In the genomic region with DNA sequence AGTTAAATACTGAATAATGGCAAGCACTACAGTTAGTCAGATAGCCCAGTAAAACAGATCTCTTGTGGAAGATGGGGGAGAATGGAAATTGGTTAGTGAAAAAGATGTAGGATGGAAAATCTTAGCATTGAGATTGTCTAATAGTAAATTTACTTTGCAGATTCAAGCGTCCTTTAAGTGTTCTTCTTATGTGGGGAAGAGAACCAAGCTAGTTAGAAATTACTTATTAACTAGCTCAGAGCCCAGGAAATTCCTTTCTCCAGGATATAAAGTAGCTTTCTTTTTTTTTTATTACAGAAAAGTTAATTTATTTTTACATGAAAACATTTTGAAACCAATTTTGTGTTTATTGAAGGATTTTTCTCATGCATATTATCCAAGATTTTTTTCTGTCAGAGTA, we compare ENCODE assay signal across 15 cellular contexts. TPM values are rescaled to one million over a fixed set of nuclear protein-coding genes. Genes with fewer than 3 reads are reported as not detected.
A peak's percentile ranks its signal among the peaks of the same experiment; 100 is the strongest.
DNase-seq lines count a peak whose midpoint lies in the region; ATAC-seq and TF ChIP-seq lines count a peak whose summit lies in the region.
"Had no signal": no experiment of that assay in that cellular context is flagged by ENCODE, and none has a peak within 500 bp of the region (broad histone marks: within the 10 kb centered on the region; RNA-seq: fewer than 3 reads in every experiment).

No MANE protein-coding gene starts in this region.

- H3K36me3 ChIP-seq in ACC112 (ENCODE audit: insufficient read depth, low read length) (peaks cover 49% of the 10 kb centered on the region), endodermal cell (ENCODE audit: control insufficient read depth, insufficient read depth, low read length) (peaks cover 65% of the 10 kb centered on the region), left lung (peaks cover 0 to 50% of the 10 kb centered on the region in 2 donors)
- H3K36me3 ChIP-seq in naive thymus-derived CD4-positive, alpha-beta T cell (ENCODE audit: control insufficient read depth in 2 of 3, insufficient read depth in 3 of 3, low read length in 3 of 3) = peaks cover 0 to 4% (median 0%) of the 10 kb centered on the region in 3 experiments

- ATAC-seq in left lung = peak; percentile 74
- no peak for ATAC-seq in naive thymus-derived CD4-positive, alpha-beta T cell

- POLR2A ChIA-PET in naive thymus-derived CD4-positive, alpha-beta T cell (lab: Charles Lee) = no interaction called here

- TF ChIP-seq CTCF in HFFc6 (IDR thresholded peaks at IDR 0.05) (no peak), endodermal cell (conservative IDR thresholded peaks at IDR 0.05) (no peak), left lung (IDR thresholded peaks at IDR 0.05) (no peak)

- DNase-seq in HFFc6 (no peak), endodermal cell (no peak), left lung (no peak), NCI-H524 treated with DMSO at 0.1 percent for 48 hours (lab: John Stamatoyannopoulos, UW) (no peak), amygdala (lab: John Stamatoyannopoulos, UW) (no peak), posterior cingulate gyrus (no peak)
- DNase-seq in naive thymus-derived CD4-positive, alpha-beta T cell = no peak
- DNase-seq: CD4-positive, alpha-beta T cell; NCI-H146; NCI-H446; NCI-H748 treated with DMSO at 0.1 percent for 48 hours; SHP77 had no signal

- H3K27ac ChIP-seq in ACC112 (ENCODE audit: low read depth, low read length) (peak overlapping the region; percentile 5; the same call in 1 of the 2 replicates), endodermal cell (ENCODE audit: low read depth, low read length) (no peak overlapping the region), left lung (no peak overlapping the region)
- H3K27ac ChIP-seq in naive thymus-derived CD4-positive, alpha-beta T cell (ENCODE audit: low read depth, low read length) = no peak overlapping the region

- peaks cover 9% of the 10 kb centered on the region for H3K79me2 ChIP-seq in ACC112 (ENCODE audit: control insufficient read depth, insufficient read depth, low read length, unreplicated experiment)

- no peaks in the 10 kb centered on the region for H3K4me1 ChIP-seq in ACC112 (ENCODE audit: control insufficient read depth, insufficient read depth, low read length, unreplicated experiment)
- H3K4me1 ChIP-seq in endodermal cell (ENCODE audit: control insufficient read depth, insufficient read depth, low read length) = no peaks in the 10 kb centered on the region
- peaks cover 6% of the 10 kb centered on the region in 2 donors for H3K4me1 ChIP-seq in left lung
- H3K4me1 ChIP-seq in naive thymus-derived CD4-positive, alpha-beta T cell (ENCODE audit: control insufficient read depth in 2 of 2, insufficient read depth in 2 of 2, low read length in 2 of 2) = no peaks in the 10 kb centered on the region

- H3K27me3 Mint-ChIP-seq in HFFc6 (ENCODE audit: insufficient read depth) = no peaks in the 10 kb centered on the region
- H3K27me3 Mint-ChIP-seq in endodermal cell (ENCODE audit: insufficient read depth) = no peaks in the 10 kb centered on the region
- H3K27me3 Mint-ChIP-seq in naive thymus-derived CD4-positive, alpha-beta T cell = no peaks in the 10 kb centered on the region
- H3K27me3 Mint-ChIP-seq: B cell; CD4-positive, alpha-beta T cell had no signal

- H3K27me3 ChIP-seq in ACC112 (ENCODE audit: insufficient read depth, low read length) (no peaks in the 10 kb centered on the region), endodermal cell (ENCODE audit: control insufficient read depth, insufficient read depth, low read length, poor library complexity, severe bottlenecking) (no peaks in the 10 kb centered on the region), left lung (no peaks in the 10 kb centered on the region)
- no peaks in the 10 kb centered on the region for H3K27me3 ChIP-seq in naive thymus-derived CD4-positive, alpha-beta T cell (ENCODE audit: control insufficient read depth in 2 of 2, insufficient read depth in 2 of 2, low read length in 2 of 2)

- H3K9me3 ChIP-seq in endodermal cell (ENCODE audit: control insufficient read depth, low read length) (peaks cover 24% of the 10 kb centered on the region), left lung (no peaks in the 10 kb centered on the region)
- no peaks in the 10 kb centered on the region for H3K9me3 ChIP-seq in naive thymus-derived CD4-positive, alpha-beta T cell (ENCODE audit: control insufficient read depth in 2 of 3, low read length in 3 of 3)

- no peaks in the 10 kb centered on the region for H3K9me3 Mint-ChIP-seq in HFFc6
- H3K9me3 Mint-ChIP-seq in endodermal cell = no peaks in the 10 kb centered on the region
- peaks cover 0 to 2% (median 0%) of the 10 kb centered on the region in 11 donors for H3K9me3 Mint-ChIP-seq in naive thymus-derived CD4-positive, alpha-beta T cell
- H3K9me3 Mint-ChIP-seq: CD4-positive, alpha-beta T cell had no signal

- H2AFZ ChIP-seq in ACC112 (ENCODE audit: low read length, unreplicated experiment) = no peak overlapping the region

- H3K4me3 ChIP-seq in ACC112 (ENCODE audit: low read depth, low read length) (no peak overlapping the region), endodermal cell (ENCODE audit: low read length) (peak overlapping the region; percentile 73), left lung (no peak overlapping the region)
- no peak overlapping the region for H3K4me3 ChIP-seq in naive thymus-derived CD4-positive, alpha-beta T cell (ENCODE audit: low read length)
- H3K4me3 ChIP-seq: K562 had no signal

- intact Hi-C loops in left lung (cut with DNase I) (no loop called here), posterior cingulate gyrus (cut with DNase I) (no loop called here)
- intact Hi-C loops in naive thymus-derived CD4-positive, alpha-beta T cell (cut with micrococcal nuclease) = no loop called here

- H3K4me3 Mint-ChIP-seq in HFFc6 = no peak overlapping the region
- H3K4me3 Mint-ChIP-seq in endodermal cell = no peak overlapping the region
- H3K4me3 Mint-ChIP-seq in naive thymus-derived CD4-positive, alpha-beta T cell = no peak overlapping the region
- H3K4me3 Mint-ChIP-seq: B cell; CD4-positive, alpha-beta T cell had no signal

- CTCF ChIA-PET in naive thymus-derived CD4-positive, alpha-beta T cell (lab: Charles Lee) = no interaction called here

- 100% methylated on average over 1 of the region's 1 CpG; no CpG with 5 or more reads in 1 of the 2 experiments for WGBS in endodermal cell (ENCODE audit: insufficient coverage in 1 of 2, insufficient read length in 1 of 2), 2 experiments

- no peak overlapping the region for H3K9ac ChIP-seq in endodermal cell (ENCODE audit: extremely low read depth, low read length, poor library complexity, severe bottlenecking)

- H3K4me1 Mint-ChIP-seq in HFFc6 (ENCODE audit: low read depth) (peaks cover 18% of the 10 kb centered on the region), endodermal cell (peaks cover 5% of the 10 kb centered on the region)
- H3K4me1 Mint-ChIP-seq in naive thymus-derived CD4-positive, alpha-beta T cell = peaks cover 0 to 18% (median 0%) of the 10 kb centered on the region in 7 donors

- H3K36me3 Mint-ChIP-seq in HFFc6 (ENCODE audit: low read depth) = peaks cover 45% of the 10 kb centered on the region
- H3K36me3 Mint-ChIP-seq in endodermal cell (ENCODE audit: low read depth) = peaks cover 54% of the 10 kb centered on the region
- peaks cover 0 to 47% (median 13%) of the 10 kb centered on the region in 5 donors for H3K36me3 Mint-ChIP-seq in naive thymus-derived CD4-positive, alpha-beta T cell

- H3K27ac Mint-ChIP-seq in HFFc6 (peak overlapping the region; percentile 42; the same call in 1 of the 2 replicates), endodermal cell (no peak overlapping the region)
- peak overlapping the region in 1 of 9 donors; percentile 3 for H3K27ac Mint-ChIP-seq in naive thymus-derived CD4-positive, alpha-beta T cell
- H3K27ac Mint-ChIP-seq: B cell; CD4-positive, alpha-beta T cell had no signal

RNA-seq across cellular contexts. Expression of a gene that starts 36.7 kb away (rescaled TPM):
- total RNA-seq in HFFc6 (2021; fragmentation: NEBNext Ultra II Directional; extraction: Animal tissue kit (Norgen Biotek cat#: 25700)) = 10 to 100 TPM; 60.6 to 78.0 (median 67.4) TPM
- total RNA-seq in endodermal cell = 10 to 100 TPM; 27.1 to 34.3 TPM
- 14.8 TPM for polyA plus RNA-seq in endodermal cell (2013, experiment 1 of 2)
- 14.7 TPM for polyA plus RNA-seq in endodermal cell (2013, experiment 2 of 2)
- total RNA-seq in left lung = 10 to 100 TPM; 47.7 to 49.5 TPM
- 10 to 100 TPM; 59.2 to 66.6 (median 64.3) TPM for total RNA-seq in naive thymus-derived CD4-positive, alpha-beta T cell
- polyA plus RNA-seq in naive thymus-derived CD4-positive, alpha-beta T cell = 1 to 10 TPM; 4.2 to 8.4 TPM
